In genomic region chr2:150677561-150677960, GRCh38 we compare ENCODE assay signal across 23 cellular contexts.
"Had no signal": no experiment of that assay in that cellular context is flagged by ENCODE, and none has a peak within 500 bp of the region (broad histone marks: within the 10 kb centered on the region; RNA-seq: fewer than 3 reads in every experiment).

No MANE protein-coding gene starts in this region.

- H3K4me2 ChIP-seq: smooth muscle cell had no signal

- H3K27me3 Mint-ChIP-seq: activated CD4-positive, alpha-beta memory T cell treated with anti-CD3 and anti-CD28 coated beads for 36 hours; activated naive CD8-positive, alpha-beta T cell treated with anti-CD3 and anti-CD28 coated beads, Interleukin-2, amount 10 ng/mL, durations not matched to agents 7 days and 5 days; memory B cell; stimulated activated memory B cell treated with anti-CD40 and anti-IgM and Interleukin-4, amounts not matched to agents 10 μg/mL and 1 μg/mL and 100 μg/mL, for 72 hours had no signal

- H3K27ac ChIP-seq: coronary artery, epithelial cell of prostate, heart left ventricle, sigmoid colon, stomach, suprapubic skin, tibial nerve, vagina had no signal

- H3K27me3 ChIP-seq: heart left ventricle, sigmoid colon, stomach, suprapubic skin, tibial nerve, vagina had no signal

- H3K4me1 Mint-ChIP-seq: activated naive CD8-positive, alpha-beta T cell treated with anti-CD3 and anti-CD28 coated beads, Interleukin-2, amount 10 ng/mL, durations not matched to agents 7 days and 5 days; memory B cell; nephron progenitor cell; stimulated activated memory B cell treated with anti-CD40 and anti-IgM and Interleukin-4, amounts not matched to agents 10 μg/mL and 1 μg/mL and 100 μg/mL, for 72 hours had no signal

- H3K9me3 ChIP-seq: sigmoid colon, stomach, suprapubic skin, tibial nerve, vagina had no signal

- H3K4me3 Mint-ChIP-seq: activated CD4-positive, alpha-beta memory T cell treated with anti-CD3 and anti-CD28 coated beads for 36 hours; activated naive CD4-positive, alpha-beta T cell treated with anti-CD3 and anti-CD28 coated beads for 36 hours; activated naive CD8-positive, alpha-beta T cell treated with anti-CD3 and anti-CD28 coated beads, Interleukin-2, amount 10 ng/mL, durations not matched to agents 7 days and 5 days; activated T-cell treated with anti-CD3 and anti-CD28 coated beads, Interleukin-2, amount 50 U/mL, for 72 hours; memory B cell; nephron progenitor cell; stimulated activated memory B cell treated with anti-CD40 and anti-IgM and Interleukin-4, amounts not matched to agents 10 μg/mL and 1 μg/mL and 100 μg/mL, for 72 hours had no signal

- H3K9me3 Mint-ChIP-seq: activated naive CD4-positive, alpha-beta T cell treated with anti-CD3 and anti-CD28 coated beads for 36 hours; activated naive CD8-positive, alpha-beta T cell treated with anti-CD3 and anti-CD28 coated beads, Interleukin-2, amount 10 ng/mL, durations not matched to agents 7 days and 5 days had no signal

- H3K4me1 ChIP-seq: heart left ventricle, sigmoid colon, stomach, suprapubic skin, tibial nerve, vagina had no signal

- H3K27ac Mint-ChIP-seq: activated CD4-positive, alpha-beta memory T cell treated with anti-CD3 and anti-CD28 coated beads for 36 hours; activated naive CD4-positive, alpha-beta T cell treated with anti-CD3 and anti-CD28 coated beads for 36 hours; activated naive CD8-positive, alpha-beta T cell treated with anti-CD3 and anti-CD28 coated beads, Interleukin-2, amount 10 ng/mL, durations not matched to agents 7 days and 5 days; activated T-cell treated with anti-CD3 and anti-CD28 coated beads, Interleukin-2, amount 50 U/mL, for 72 hours; memory B cell; nephron progenitor cell; stimulated activated memory B cell treated with anti-CD40 and anti-IgM and Interleukin-4, amounts not matched to agents 10 μg/mL and 1 μg/mL and 100 μg/mL, for 72 hours had no signal

- ATAC-seq: activated T-cell treated with anti-CD3 and anti-CD28 coated beads, Interleukin-2, amount 50 U/mL, for 72 hours; stimulated activated memory B cell treated with anti-CD40 and anti-IgM and Interleukin-4, amounts not matched to agents 10 μg/mL and 1 μg/mL and 100 μg/mL, for 72 hours had no signal

- H3K36me3 ChIP-seq: heart left ventricle, sigmoid colon, stomach, suprapubic skin, tibial nerve, vagina had no signal

- H3K36me3 Mint-ChIP-seq: activated CD4-positive, alpha-beta memory T cell treated with anti-CD3 and anti-CD28 coated beads for 36 hours; activated naive CD8-positive, alpha-beta T cell treated with anti-CD3 and anti-CD28 coated beads, Interleukin-2, amount 10 ng/mL, durations not matched to agents 7 days and 5 days; memory B cell; stimulated activated memory B cell treated with anti-CD40 and anti-IgM and Interleukin-4, amounts not matched to agents 10 μg/mL and 1 μg/mL and 100 μg/mL, for 72 hours had no signal

- DNase-seq: activated CD4-positive, alpha-beta memory T cell treated with anti-CD3 and anti-CD28 coated beads for 36 hours; activated CD4-positive, alpha-beta T cell treated with anti-CD3 and anti-CD28 coated beads for 48 hours; activated CD4-positive, CD25-positive, alpha-beta regulatory T cell; activated effector memory CD4-positive, alpha-beta T cell treated with Interleukin-2 at 50 U/mL for 16 hours; activated naive CD4-positive, alpha-beta T cell treated with anti-CD3 and anti-CD28 coated beads for 36 hours; activated naive CD8-positive, alpha-beta T cell treated with anti-CD3 and anti-CD28 coated beads, Interleukin-2, amount 10 ng/mL, durations not matched to agents 7 days and 5 days; activated T-cell treated with anti-CD3 and anti-CD28 coated beads, Interleukin-2, amount 50 U/mL, for 72 hours; amygdala; cerebellar nuclear complex; heart left ventricle; nephron progenitor cell; sigmoid colon; stimulated activated CD4-positive, alpha-beta T cell treated with anti-CD3 and anti-CD28 coated beads, Interleukin-15, amount 100 ng/mL, for 24 hours; stomach; T-helper 9 cell had no signal

- H3K4me3 ChIP-seq: coronary artery, heart left ventricle, sigmoid colon, smooth muscle cell, stomach, suprapubic skin, tibial nerve, vagina had no signal
